Comparison of ENCODE assay signal across 1 cellular context in the genomic region with DNA sequence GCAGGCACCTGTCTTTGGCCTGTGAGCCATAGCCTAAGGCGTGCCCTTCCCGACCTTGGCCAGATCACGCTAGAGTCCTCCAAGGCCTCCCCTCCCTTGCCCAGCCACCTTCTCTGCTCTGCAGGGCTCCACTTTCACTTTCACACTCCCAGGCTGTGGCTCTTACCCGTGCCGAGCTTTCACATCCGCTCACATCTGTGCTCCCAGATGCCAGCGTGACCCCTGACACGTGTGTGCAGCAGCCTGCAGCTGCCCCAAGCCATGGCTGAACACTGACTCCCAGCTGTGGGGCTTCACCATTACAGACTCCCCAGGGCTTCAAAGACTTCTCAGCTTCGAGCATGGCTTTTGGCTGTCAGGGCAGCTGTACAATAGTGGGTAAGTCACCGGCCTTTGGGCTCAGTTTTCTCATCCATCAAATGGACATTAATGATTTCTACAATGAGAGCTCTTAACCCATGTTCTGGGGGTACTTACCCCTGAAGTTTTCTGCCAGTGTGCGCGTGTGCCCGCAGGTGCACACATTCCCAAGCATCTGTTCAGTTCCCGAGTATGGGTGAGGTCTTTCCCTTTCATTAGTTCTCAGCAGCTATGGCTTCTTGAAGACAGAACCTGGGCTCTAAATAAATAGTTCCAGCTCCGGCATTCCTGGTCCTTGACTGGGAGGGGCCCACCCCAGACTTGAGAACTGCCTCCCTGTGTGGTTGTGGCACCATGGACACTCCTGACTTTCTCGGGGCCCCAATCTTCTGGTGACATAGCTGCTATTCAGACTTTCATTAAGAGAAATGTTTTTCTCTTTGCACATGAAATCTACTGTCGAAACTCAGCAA.
A peak's percentile ranks its signal among the peaks of the same experiment; 100 is the strongest.
TF ChIP-seq lines count a peak whose summit lies in the region.

No MANE protein-coding gene starts in this region.

TF ChIP-seq in K562, 482 proteins besides CTCF, POLR2A, EP300 and RAD21 (continued from another document):
- TF ChIP-seq, protein P1, sequence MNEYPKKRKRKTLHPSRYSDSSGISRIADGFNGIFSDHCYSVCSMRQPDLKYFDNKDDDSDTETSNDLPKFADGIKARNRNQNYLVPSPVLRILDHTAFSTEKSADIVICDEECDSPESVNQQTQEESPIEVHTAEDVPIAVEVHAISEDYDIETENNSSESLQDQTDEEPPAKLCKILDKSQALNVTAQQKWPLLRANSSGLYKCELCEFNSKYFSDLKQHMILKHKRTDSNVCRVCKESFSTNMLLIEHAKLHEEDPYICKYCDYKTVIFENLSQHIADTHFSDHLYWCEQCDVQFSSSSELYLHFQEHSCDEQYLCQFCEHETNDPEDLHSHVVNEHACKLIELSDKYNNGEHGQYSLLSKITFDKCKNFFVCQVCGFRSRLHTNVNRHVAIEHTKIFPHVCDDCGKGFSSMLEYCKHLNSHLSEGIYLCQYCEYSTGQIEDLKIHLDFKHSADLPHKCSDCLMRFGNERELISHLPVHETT (CRISPR knock-in tag; conservative IDR thresholded peaks at IDR 0.05 in 1 of 2, IDR thresholded peaks at IDR 0.05 in 1 of 2) = no peak
- TF ChIP-seq CC2D1A (IDR thresholded peaks at IDR 0.05) (no peak), MIER1 (IDR thresholded peaks at IDR 0.05; ENCODE audit: low read depth) (no peak), MYC (IDR thresholded peaks at IDR 0.05; ENCODE audit: low read depth, low read length) (0 out of 2 replicates have a peak, but pooled peaks have one; percentile 17), MYC (CRISPR knock-in tag; IDR thresholded peaks at IDR 0.05; ENCODE audit: borderline replicate concordance, low read depth) (no peak), SOX6 (IDR thresholded peaks at IDR 0.05) (no peak), MAFK (IDR thresholded peaks at IDR 0.05; ENCODE audit: low read length) (no peak), NONO (IDR thresholded peaks at IDR 0.05; ENCODE audit: low read depth in 2 of 2, low read length in 1 of 2) (no peak), ZNF431 (CRISPR knock-in tag; IDR thresholded peaks at IDR 0.05) (no peak), CBFB (CRISPR knock-in tag; IDR thresholded peaks at IDR 0.05) (no peak), ZNF165 (CRISPR knock-in tag; IDR thresholded peaks at IDR 0.05; ENCODE audit: borderline replicate concordance) (no peak), CHD4 (IDR thresholded peaks at IDR 0.05; ENCODE audit: insufficient read depth, insufficient replicate concordance, low read depth, low read length, poor library complexity, severe bottlenecking) (no peak), ZNF239 (CRISPR knock-in tag; IDR thresholded peaks at IDR 0.05) (no peak), U2AF2 (optimal IDR thresholded peaks at IDR 0.05; ENCODE audit: low read depth, low read length) (no peak), ZNF408 (CRISPR knock-in tag; IDR thresholded peaks at IDR 0.05; ENCODE audit: low read depth) (no peak), U2AF1 (optimal IDR thresholded peaks at IDR 0.05; ENCODE audit: low read depth, low read length) (no peak), BHLHE40 (IDR thresholded peaks at IDR 0.05; ENCODE audit: low read length) (peak; percentile 78), XRCC3 (IDR thresholded peaks at IDR 0.05) (no peak), ZNF584 (CRISPR knock-in tag; IDR thresholded peaks at IDR 0.05; ENCODE audit: low read depth) (no peak), NR2C1 (IDR thresholded peaks at IDR 0.05) (no peak; the same call in 1 of the 2 replicates), NR2C1 (tag; IDR thresholded peaks at IDR 0.05) (peak; percentile 74), ETV1 (tag; conservative IDR thresholded peaks at IDR 0.05; ENCODE audit: low read depth) (peak; percentile 37; the same call in 1 of the 2 replicates), RFX1 (IDR thresholded peaks at IDR 0.05) (no peak), JUN (IDR thresholded peaks at IDR 0.05; ENCODE audit: borderline replicate concordance, low read depth, low read length) (no peak), JUN (CRISPR knock-in tag; IDR thresholded peaks at IDR 0.05; ENCODE audit: borderline replicate concordance) (no peak), THRAP3 (IDR thresholded peaks at IDR 0.05; ENCODE audit: borderline replicate concordance) (no peak)
- TF ChIP-seq, protein P2, sequence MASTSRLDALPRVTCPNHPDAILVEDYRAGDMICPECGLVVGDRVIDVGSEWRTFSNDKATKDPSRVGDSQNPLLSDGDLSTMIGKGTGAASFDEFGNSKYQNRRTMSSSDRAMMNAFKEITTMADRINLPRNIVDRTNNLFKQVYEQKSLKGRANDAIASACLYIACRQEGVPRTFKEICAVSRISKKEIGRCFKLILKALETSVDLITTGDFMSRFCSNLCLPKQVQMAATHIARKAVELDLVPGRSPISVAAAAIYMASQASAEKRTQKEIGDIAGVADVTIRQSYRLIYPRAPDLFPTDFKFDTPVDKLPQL (IDR thresholded peaks at IDR 0.05; ENCODE audit: extremely low read depth, insufficient read length) = no peak
- TF ChIP-seq, protein P3, sequence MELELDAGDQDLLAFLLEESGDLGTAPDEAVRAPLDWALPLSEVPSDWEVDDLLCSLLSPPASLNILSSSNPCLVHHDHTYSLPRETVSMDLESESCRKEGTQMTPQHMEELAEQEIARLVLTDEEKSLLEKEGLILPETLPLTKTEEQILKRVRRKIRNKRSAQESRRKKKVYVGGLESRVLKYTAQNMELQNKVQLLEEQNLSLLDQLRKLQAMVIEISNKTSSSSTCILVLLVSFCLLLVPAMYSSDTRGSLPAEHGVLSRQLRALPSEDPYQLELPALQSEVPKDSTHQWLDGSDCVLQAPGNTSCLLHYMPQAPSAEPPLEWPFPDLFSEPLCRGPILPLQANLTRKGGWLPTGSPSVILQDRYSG (tag; conservative IDR thresholded peaks at IDR 0.05; ENCODE audit: low read depth) = no peak
- TF ChIP-seq, protein P4, sequence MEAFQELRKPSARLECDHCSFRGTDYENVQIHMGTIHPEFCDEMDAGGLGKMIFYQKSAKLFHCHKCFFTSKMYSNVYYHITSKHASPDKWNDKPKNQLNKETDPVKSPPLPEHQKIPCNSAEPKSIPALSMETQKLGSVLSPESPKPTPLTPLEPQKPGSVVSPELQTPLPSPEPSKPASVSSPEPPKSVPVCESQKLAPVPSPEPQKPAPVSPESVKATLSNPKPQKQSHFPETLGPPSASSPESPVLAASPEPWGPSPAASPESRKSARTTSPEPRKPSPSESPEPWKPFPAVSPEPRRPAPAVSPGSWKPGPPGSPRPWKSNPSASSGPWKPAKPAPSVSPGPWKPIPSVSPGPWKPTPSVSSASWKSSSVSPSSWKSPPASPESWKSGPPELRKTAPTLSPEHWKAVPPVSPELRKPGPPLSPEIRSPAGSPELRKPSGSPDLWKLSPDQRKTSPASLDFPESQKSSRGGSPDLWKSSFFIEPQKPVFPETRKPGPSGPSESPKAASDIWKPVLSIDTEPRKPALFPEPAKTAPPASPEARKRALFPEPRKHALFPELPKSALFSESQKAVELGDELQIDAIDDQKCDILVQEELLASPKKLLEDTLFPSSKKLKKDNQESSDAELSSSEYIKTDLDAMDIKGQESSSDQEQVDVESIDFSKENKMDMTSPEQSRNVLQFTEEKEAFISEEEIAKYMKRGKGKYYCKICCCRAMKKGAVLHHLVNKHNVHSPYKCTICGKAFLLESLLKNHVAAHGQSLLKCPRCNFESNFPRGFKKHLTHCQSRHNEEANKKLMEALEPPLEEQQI (IDR thresholded peaks at IDR 0.05) = no peak
- TF ChIP-seq, protein P5, sequence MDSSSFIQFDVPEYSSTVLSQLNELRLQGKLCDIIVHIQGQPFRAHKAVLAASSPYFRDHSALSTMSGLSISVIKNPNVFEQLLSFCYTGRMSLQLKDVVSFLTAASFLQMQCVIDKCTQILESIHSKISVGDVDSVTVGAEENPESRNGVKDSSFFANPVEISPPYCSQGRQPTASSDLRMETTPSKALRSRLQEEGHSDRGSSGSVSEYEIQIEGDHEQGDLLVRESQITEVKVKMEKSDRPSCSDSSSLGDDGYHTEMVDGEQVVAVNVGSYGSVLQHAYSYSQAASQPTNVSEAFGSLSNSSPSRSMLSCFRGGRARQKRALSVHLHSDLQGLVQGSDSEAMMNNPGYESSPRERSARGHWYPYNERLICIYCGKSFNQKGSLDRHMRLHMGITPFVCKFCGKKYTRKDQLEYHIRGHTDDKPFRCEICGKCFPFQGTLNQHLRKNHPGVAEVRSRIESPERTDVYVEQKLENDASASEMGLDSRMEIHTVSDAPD (CRISPR knock-in tag; IDR thresholded peaks at IDR 0.05) = no peak
TF ChIP-seq in K562: peak in this region for 7.
